In the genomic region with DNA sequence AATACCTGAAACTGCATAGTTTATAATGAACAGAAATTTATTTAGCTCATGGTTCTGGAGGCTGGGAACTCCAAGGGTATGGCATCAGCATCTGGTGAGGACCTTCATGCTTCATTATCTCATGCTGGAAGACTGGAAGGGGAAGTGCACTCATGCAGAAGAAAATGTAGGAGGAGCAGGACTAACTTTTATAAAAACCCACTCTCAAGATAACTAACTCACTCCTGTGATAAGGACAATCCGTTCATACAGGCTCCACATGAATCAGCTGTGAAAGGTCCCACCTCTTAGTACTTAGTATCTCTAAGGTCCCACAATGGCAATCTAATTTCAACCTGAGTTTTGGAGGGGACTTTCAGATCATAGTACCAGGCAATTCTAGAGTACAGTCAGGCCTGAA, we compare ENCODE assay signal across 12 cellular contexts. TPM values are rescaled to one million over a fixed set of nuclear protein-coding genes. Genes with fewer than 3 reads are reported as not detected.
DNase-seq lines count a peak whose midpoint lies in the region; ATAC-seq and TF ChIP-seq lines count a peak whose summit lies in the region.
"Had no signal": no experiment of that assay in that cellular context is flagged by ENCODE, and none has a peak within 500 bp of the region (broad histone marks: within the 10 kb centered on the region; RNA-seq: fewer than 3 reads in every experiment).

No MANE protein-coding gene starts in this region.

- H3K27ac Mint-ChIP-seq in activated T-helper 17 cell treated with anti-CD3 and anti-CD28 coated beads, Interleukin-2, amount 50 U/mL, for 72 hours: peak overlapping the region; percentile 70

- H3K4me1 ChIP-seq in heart left ventricle (peaks cover 0 to 61% (median 17%) of the 10 kb centered on the region in 12 donors), lung (ENCODE audit: control insufficient read depth in 2 of 2, insufficient read depth in 2 of 2, low read length in 2 of 2) (peaks cover 6 to 7% of the 10 kb centered on the region in 2 donors), transverse colon (peaks cover 0 to 29% (median 4%) of the 10 kb centered on the region in 4 donors)
- H3K4me1 ChIP-seq: parathyroid adenoma had no signal

- peak overlapping the region; percentile 52 for H3K4me3 Mint-ChIP-seq in activated T-helper 17 cell treated with anti-CD3 and anti-CD28 coated beads, Interleukin-2, amount 50 U/mL, for 72 hours

- H3K4me3 ChIP-seq in heart left ventricle (no peak overlapping the region), lung (no peak overlapping the region), transverse colon (no peak overlapping the region)

- TF ChIP-seq CTCF in heart left ventricle (IDR thresholded peaks at IDR 0.05) (no peak), lung (IDR thresholded peaks at IDR 0.05; ENCODE audit: control extremely low read depth, extremely low read depth) (no peak), transverse colon (IDR thresholded peaks at IDR 0.05) (no peak)

- no peak for DNase-seq in heart left ventricle
- DNase-seq in Right ventricle myocardium superior: no peak
- DNase-seq in lung (ENCODE audit: low spot score): no peak
- DNase-seq in transverse colon: no peak
- no peak for DNase-seq in hippocampal formation (lab: John Stamatoyannopoulos, UW)
- DNase-seq in NCI-H2171 treated with DMSO at 0.1 percent for 48 hours (lab: John Stamatoyannopoulos, UW): no peak
- DNase-seq: C1 segment of cervical spinal cord, NCI-H1105 had no signal

- in situ Hi-C loops in transverse colon (cut with MboI; ENCODE audit: low pct_ligation_motif_present in 1 of 4, low pct_unique_long_range_greater_than_20kb in 1 of 4, low sequenced_read_pairs in 3 of 4): no loop called here

- no peaks in the 10 kb centered on the region for H3K27me3 ChIP-seq in heart left ventricle
- no peaks in the 10 kb centered on the region for H3K27me3 ChIP-seq in lung (ENCODE audit: control insufficient read depth, insufficient read depth)
- no peaks in the 10 kb centered on the region for H3K27me3 ChIP-seq in transverse colon

- H3K36me3 ChIP-seq in heart left ventricle: peaks cover 0 to 28% (median 4%) of the 10 kb centered on the region in 9 donors
- H3K36me3 ChIP-seq in lung (ENCODE audit: control insufficient read depth in 2 of 2, insufficient read depth in 2 of 2, low read length in 2 of 2): no peaks in the 10 kb centered on the region
- no peaks in the 10 kb centered on the region for H3K36me3 ChIP-seq in transverse colon

- TF ChIP-seq POLR2A in heart left ventricle (IDR thresholded peaks at IDR 0.05): no peak
- TF ChIP-seq POLR2A in transverse colon (IDR thresholded peaks at IDR 0.05): no peak

- peaks cover 0 to 8% (median 0%) of the 10 kb centered on the region in 12 donors for H3K9me3 ChIP-seq in heart left ventricle
- H3K9me3 ChIP-seq in lung (ENCODE audit: control insufficient read depth in 2 of 2, insufficient read depth in 1 of 2, low read length in 1 of 2): no peaks in the 10 kb centered on the region
- no peaks in the 10 kb centered on the region for H3K9me3 ChIP-seq in transverse colon

- no peak for TF ChIP-seq EP300 in transverse colon (IDR thresholded peaks at IDR 0.05; ENCODE audit: low read depth)

- intact Hi-C loops in heart left ventricle (cut with DNase I) (loop anchor here in 1 of 10 donors (5.0 kb wide), 1 partner anchor 41 kb away; no protein-coding TSS in a partner anchor), Right ventricle myocardium superior (cut with DNase I) (no loop called here), transverse colon (cut with DNase I; ENCODE audit: low total_unique reads) (no loop called here)

- peaks cover 40% of the 10 kb centered on the region for H3K4me1 Mint-ChIP-seq in activated T-helper 17 cell treated with anti-CD3 and anti-CD28 coated beads, Interleukin-2, amount 50 U/mL, for 72 hours

- no peaks in the 10 kb centered on the region for H3K27me3 Mint-ChIP-seq in activated T-helper 17 cell treated with anti-CD3 and anti-CD28 coated beads, Interleukin-2, amount 50 U/mL, for 72 hours

- 53 to 80% (median 76%) methylated on average over 1 of the region's 1 CpG for WGBS in heart left ventricle, 4 donors
- 77 to 85% methylated on average over 1 of the region's 1 CpG for WGBS in lung, 2 donors
- WGBS in transverse colon (ENCODE audit: low coverage in 1 of 2), 2 donors: 52% methylated on average over 1 of the region's 1 CpG; no CpG with 5 or more reads in 1 of the 2 donors

- no peak for ATAC-seq in heart left ventricle
- no peak for ATAC-seq in Right ventricle myocardium superior (ENCODE audit: poor library complexity)
- peak; percentile 57 for ATAC-seq in activated T-helper 17 cell treated with anti-CD3 and anti-CD28 coated beads, Interleukin-2, amount 50 U/mL, for 72 hours (replicated peaks)
- ATAC-seq in lung (ENCODE audit: insufficient read depth, low FRiP score): no peak
- ATAC-seq in esophagus mucosa: no peak

- H3K9me3 Mint-ChIP-seq in activated T-helper 17 cell treated with anti-CD3 and anti-CD28 coated beads, Interleukin-2, amount 50 U/mL, for 72 hours: no peaks in the 10 kb centered on the region

- H3K36me3 Mint-ChIP-seq in activated T-helper 17 cell treated with anti-CD3 and anti-CD28 coated beads, Interleukin-2, amount 50 U/mL, for 72 hours (ENCODE audit: low read depth): peaks cover 95% of the 10 kb centered on the region

- peak overlapping the region in 11 of 12 donors; percentile 4 to 69 (median 41) for H3K27ac ChIP-seq in heart left ventricle
- peak overlapping the region; percentile 56 to 57 for H3K27ac ChIP-seq in lung (ENCODE audit: low read depth in 1 of 2, low read length in 1 of 2)
- H3K27ac ChIP-seq in transverse colon: peak overlapping the region; percentile 33 to 61 (median 51)
- H3K27ac ChIP-seq: HL-60, parathyroid adenoma had no signal

RNA-seq across cellular contexts. Expression of gene APH1B, which starts 33.6 kb away (rescaled TPM):
- 10 to 100 TPM in 2 of 9 donors, 1 to 10 TPM in 7; 4.3 to 17.6 (median 6.3) TPM for total RNA-seq in heart left ventricle
- 1 to 10 TPM; 1.9 to 3.2 TPM for polyA plus RNA-seq in heart left ventricle
- total RNA-seq in Right ventricle myocardium superior: 7.1 TPM
- 1 to 10 TPM; 7.8 to 8.7 TPM for total RNA-seq in activated T-helper 17 cell treated with anti-CD3 and anti-CD28 coated beads, Interleukin-2, amount 50 U/mL, for 72 hours
- 10 to 100 TPM; 25.1 to 29.9 TPM for total RNA-seq in lung
- polyA plus RNA-seq in lung: 10 to 100 TPM; 17.5 to 18.6 TPM
- total RNA-seq in transverse colon: 1 to 10 TPM in 3 of 4 donors, under 1 TPM in 1; 0.80 to 9.7 (median 7.1) TPM
- total RNA-seq in esophagus mucosa: 3.5 TPM

RNA-seq across cellular contexts. Expression of gene RAB8B, which starts 54.4 kb away (rescaled TPM):
- total RNA-seq in heart left ventricle: 10 to 100 TPM in 2 of 9 donors, 1 to 10 TPM in 7; 6.3 to 32.6 (median 8.4) TPM
- polyA plus RNA-seq in heart left ventricle: 1 to 10 TPM; 2.5 to 6.2 TPM
- total RNA-seq in Right ventricle myocardium superior: 10.0 TPM
- 100 to 1,000 TPM in 1 of 2 donors, 10 to 100 TPM in 1; 68.1 to 185 TPM for total RNA-seq in activated T-helper 17 cell treated with anti-CD3 and anti-CD28 coated beads, Interleukin-2, amount 50 U/mL, for 72 hours
- total RNA-seq in lung: 10 to 100 TPM; 44.5 to 88.9 TPM
- 10 to 100 TPM; 10.0 to 26.9 TPM for polyA plus RNA-seq in lung
- total RNA-seq in transverse colon: 10 to 100 TPM in 2 of 4 donors, 1 to 10 TPM in 2; 3.2 to 25.4 (median 9.5) TPM
- total RNA-seq in esophagus mucosa: 6.7 TPM
